1 cellular context compared by ENCODE assay signal in the genomic region with DNA sequence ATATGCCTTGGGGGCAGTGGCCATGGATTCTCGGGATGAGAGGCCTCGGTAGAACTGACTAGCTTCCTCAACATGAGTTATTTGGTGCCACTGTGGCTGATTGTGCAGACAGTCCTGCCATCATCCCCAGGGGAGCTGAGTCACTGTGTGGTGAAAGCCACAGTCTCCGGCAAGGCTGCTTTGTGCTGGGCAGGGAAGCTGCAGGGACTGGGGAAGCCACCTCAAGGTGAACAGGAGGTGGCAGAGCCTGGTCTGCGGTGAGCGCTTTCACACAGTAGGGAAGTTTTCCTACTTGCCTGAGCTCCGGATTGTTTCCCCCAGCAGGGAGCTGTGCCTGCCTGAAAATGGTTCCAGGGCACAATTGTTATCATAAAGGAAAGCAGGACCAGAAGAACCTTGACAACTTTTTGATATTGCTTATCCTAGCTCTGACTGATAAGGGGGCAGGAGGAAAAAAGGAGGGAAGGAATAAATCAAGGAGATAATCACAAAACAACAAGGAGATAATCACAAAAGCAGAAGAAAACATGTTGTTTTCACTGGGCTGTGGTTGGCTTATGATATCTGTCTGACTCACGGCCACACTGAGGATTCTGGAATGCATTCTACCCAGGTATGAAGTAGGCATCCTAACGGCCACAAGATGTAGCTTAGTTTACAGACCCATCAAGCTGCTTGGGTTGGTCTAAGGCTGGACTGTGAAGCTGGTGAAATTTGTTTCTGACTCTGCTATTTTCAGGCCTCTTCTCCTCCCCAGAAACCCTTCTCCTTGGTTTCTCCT.
A peak's percentile ranks its signal among the peaks of the same experiment; 100 is the strongest.
TF ChIP-seq lines count a peak whose summit lies in the region.

No MANE protein-coding gene starts in this region.

TF ChIP-seq in GM12878, 131 proteins besides CTCF, POLR2A, EP300 and RAD21:
- peak; percentile 79 for TF ChIP-seq DPF2 (IDR thresholded peaks at IDR 0.05)
- no peak for TF ChIP-seq WRNIP1 (IDR thresholded peaks at IDR 0.05; ENCODE audit: borderline replicate concordance, low read depth, low read length)
- TF ChIP-seq JUND (IDR thresholded peaks at IDR 0.05; ENCODE audit: low read depth, low read length): 0 out of 2 replicates have a peak, but pooled peaks have one; percentile 39
- peak; percentile 14 for TF ChIP-seq SP1 (IDR thresholded peaks at IDR 0.05; ENCODE audit: low read depth, low read length)
- TF ChIP-seq PAX5 (IDR thresholded peaks at IDR 0.05; ENCODE audit: borderline replicate concordance, low read depth, low read length): peak; percentile 73; the same call in 1 of the 2 replicates
- TF ChIP-seq, protein P1, sequence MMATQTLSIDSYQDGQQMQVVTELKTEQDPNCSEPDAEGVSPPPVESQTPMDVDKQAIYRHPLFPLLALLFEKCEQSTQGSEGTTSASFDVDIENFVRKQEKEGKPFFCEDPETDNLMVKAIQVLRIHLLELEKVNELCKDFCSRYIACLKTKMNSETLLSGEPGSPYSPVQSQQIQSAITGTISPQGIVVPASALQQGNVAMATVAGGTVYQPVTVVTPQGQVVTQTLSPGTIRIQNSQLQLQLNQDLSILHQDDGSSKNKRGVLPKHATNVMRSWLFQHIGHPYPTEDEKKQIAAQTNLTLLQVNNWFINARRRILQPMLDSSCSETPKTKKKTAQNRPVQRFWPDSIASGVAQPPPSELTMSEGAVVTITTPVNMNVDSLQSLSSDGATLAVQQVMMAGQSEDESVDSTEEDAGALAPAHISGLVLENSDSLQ (IDR thresholded peaks at IDR 0.05): no peak
- TF ChIP-seq, protein P2, sequence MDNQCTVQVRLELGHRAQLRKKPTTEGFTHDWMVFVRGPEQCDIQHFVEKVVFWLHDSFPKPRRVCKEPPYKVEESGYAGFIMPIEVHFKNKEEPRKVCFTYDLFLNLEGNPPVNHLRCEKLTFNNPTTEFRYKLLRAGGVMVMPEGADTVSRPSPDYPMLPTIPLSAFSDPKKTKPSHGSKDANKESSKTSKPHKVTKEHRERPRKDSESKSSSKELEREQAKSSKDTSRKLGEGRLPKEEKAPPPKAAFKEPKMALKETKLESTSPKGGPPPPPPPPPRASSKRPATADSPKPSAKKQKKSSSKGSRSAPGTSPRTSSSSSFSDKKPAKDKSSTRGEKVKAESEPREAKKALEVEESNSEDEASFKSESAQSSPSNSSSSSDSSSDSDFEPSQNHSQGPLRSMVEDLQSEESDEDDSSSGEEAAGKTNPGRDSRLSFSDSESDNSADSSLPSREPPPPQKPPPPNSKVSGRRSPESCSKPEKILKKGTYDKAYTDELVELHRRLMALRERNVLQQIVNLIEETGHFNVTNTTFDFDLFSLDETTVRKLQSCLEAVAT (IDR thresholded peaks at IDR 0.05): peak; percentile 70
- peak; percentile 71; the same call in 1 of the 2 replicates for TF ChIP-seq EED (IDR thresholded peaks at IDR 0.05; ENCODE audit: low read depth)
- TF ChIP-seq, protein P3, sequence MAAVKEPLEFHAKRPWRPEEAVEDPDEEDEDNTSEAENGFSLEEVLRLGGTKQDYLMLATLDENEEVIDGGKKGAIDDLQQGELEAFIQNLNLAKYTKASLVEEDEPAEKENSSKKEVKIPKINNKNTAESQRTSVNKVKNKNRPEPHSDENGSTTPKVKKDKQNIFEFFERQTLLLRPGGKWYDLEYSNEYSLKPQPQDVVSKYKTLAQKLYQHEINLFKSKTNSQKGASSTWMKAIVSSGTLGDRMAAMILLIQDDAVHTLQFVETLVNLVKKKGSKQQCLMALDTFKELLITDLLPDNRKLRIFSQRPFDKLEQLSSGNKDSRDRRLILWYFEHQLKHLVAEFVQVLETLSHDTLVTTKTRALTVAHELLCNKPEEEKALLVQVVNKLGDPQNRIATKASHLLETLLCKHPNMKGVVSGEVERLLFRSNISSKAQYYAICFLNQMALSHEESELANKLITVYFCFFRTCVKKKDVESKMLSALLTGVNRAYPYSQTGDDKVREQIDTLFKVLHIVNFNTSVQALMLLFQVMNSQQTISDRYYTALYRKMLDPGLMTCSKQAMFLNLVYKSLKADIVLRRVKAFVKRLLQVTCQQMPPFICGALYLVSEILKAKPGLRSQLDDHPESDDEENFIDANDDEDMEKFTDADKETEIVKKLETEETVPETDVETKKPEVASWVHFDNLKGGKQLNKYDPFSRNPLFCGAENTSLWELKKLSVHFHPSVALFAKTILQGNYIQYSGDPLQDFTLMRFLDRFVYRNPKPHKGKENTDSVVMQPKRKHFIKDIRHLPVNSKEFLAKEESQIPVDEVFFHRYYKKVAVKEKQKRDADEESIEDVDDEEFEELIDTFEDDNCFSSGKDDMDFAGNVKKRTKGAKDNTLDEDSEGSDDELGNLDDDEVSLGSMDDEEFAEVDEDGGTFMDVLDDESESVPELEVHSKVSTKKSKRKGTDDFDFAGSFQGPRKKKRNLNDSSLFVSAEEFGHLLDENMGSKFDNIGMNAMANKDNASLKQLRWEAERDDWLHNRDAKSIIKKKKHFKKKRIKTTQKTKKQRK (IDR thresholded peaks at IDR 0.05; ENCODE audit: low read depth, low read length): no peak
- 0 out of 2 replicates have a peak, but pooled peaks have one; percentile 38 for TF ChIP-seq TBL1XR1 (IDR thresholded peaks at IDR 0.05; ENCODE audit: low read depth, low read length)
- TF ChIP-seq BHLHE40 (IDR thresholded peaks at IDR 0.05; ENCODE audit: borderline replicate concordance in 1 of 2, low read depth in 2 of 2, low read length in 1 of 2): peak in 1 of 2 experiments; percentile 42; a peak in 1 of 4 replicates
- TF ChIP-seq BCL11A (IDR thresholded peaks at IDR 0.05; ENCODE audit: low read depth, low read length): peak; percentile 71
- peak; percentile 76 to 81 for TF ChIP-seq IKZF2 (IDR thresholded peaks at IDR 0.05)
- peak; percentile 95; the same call in 1 of the 2 replicates for TF ChIP-seq BACH1 (IDR thresholded peaks at IDR 0.05; ENCODE audit: borderline replicate concordance)
- TF ChIP-seq MTA2 (IDR thresholded peaks at IDR 0.05; ENCODE audit: low read depth): peak; percentile 56; the same call in 1 of the 2 replicates
- peak; percentile 92 for TF ChIP-seq MEF2B (IDR thresholded peaks at IDR 0.05; ENCODE audit: partially characterized antibody, poor library complexity, severe bottlenecking)
- no peak for TF ChIP-seq CREM (IDR thresholded peaks at IDR 0.05; ENCODE audit: low read depth)
- no peak for TF ChIP-seq SMAD1 (IDR thresholded peaks at IDR 0.05; ENCODE audit: low read depth, partially characterized antibody)
- TF ChIP-seq, protein P4, sequence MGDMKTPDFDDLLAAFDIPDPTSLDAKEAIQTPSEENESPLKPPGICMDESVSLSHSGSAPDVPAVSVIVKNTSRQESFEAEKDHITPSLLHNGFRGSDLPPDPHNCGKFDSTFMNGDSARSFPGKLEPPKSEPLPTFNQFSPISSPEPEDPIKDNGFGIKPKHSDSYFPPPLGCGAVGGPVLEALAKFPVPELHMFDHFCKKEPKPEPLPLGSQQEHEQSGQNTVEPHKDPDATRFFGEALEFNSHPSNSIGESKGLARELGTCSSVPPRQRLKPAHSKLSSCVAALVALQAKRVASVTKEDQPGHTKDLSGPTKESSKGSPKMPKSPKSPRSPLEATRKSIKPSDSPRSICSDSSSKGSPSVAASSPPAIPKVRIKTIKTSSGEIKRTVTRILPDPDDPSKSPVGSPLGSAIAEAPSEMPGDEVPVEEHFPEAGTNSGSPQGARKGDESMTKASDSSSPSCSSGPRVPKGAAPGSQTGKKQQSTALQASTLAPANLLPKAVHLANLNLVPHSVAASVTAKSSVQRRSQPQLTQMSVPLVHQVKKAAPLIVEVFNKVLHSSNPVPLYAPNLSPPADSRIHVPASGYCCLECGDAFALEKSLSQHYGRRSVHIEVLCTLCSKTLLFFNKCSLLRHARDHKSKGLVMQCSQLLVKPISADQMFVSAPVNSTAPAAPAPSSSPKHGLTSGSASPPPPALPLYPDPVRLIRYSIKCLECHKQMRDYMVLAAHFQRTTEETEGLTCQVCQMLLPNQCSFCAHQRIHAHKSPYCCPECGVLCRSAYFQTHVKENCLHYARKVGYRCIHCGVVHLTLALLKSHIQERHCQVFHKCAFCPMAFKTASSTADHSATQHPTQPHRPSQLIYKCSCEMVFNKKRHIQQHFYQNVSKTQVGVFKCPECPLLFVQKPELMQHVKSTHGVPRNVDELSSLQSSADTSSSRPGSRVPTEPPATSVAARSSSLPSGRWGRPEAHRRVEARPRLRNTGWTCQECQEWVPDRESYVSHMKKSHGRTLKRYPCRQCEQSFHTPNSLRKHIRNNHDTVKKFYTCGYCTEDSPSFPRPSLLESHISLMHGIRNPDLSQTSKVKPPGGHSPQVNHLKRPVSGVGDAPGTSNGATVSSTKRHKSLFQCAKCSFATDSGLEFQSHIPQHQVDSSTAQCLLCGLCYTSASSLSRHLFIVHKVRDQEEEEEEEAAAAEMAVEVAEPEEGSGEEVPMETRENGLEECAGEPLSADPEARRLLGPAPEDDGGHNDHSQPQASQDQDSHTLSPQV (IDR thresholded peaks at IDR 0.05): no peak
- no peak for TF ChIP-seq ZBED1 (IDR thresholded peaks at IDR 0.05; ENCODE audit: borderline replicate concordance)
- TF ChIP-seq RUNX3 (IDR thresholded peaks at IDR 0.05; ENCODE audit: low read length): peak; percentile 74
- TF ChIP-seq CBFB (IDR thresholded peaks at IDR 0.05; ENCODE audit: low read depth): peak; percentile 46; the same call in 1 of the 2 replicates
- TF ChIP-seq, protein P5, sequence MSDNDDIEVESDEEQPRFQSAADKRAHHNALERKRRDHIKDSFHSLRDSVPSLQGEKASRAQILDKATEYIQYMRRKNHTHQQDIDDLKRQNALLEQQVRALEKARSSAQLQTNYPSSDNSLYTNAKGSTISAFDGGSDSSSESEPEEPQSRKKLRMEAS (IDR thresholded peaks at IDR 0.05; ENCODE audit: low read depth, low read length): no peak
- TF ChIP-seq SMC3 (IDR thresholded peaks at IDR 0.05; ENCODE audit: borderline replicate concordance, low read length): peak; percentile 21; the same call in 1 of the 2 replicates
- peak; percentile 84 for TF ChIP-seq IKZF1 (conservative IDR thresholded peaks at IDR 0.05)
- no peak for TF ChIP-seq ZZZ3 (IDR thresholded peaks at IDR 0.05; ENCODE audit: control insufficient read depth, insufficient read length, low read depth)
- TF ChIP-seq, protein P6, sequence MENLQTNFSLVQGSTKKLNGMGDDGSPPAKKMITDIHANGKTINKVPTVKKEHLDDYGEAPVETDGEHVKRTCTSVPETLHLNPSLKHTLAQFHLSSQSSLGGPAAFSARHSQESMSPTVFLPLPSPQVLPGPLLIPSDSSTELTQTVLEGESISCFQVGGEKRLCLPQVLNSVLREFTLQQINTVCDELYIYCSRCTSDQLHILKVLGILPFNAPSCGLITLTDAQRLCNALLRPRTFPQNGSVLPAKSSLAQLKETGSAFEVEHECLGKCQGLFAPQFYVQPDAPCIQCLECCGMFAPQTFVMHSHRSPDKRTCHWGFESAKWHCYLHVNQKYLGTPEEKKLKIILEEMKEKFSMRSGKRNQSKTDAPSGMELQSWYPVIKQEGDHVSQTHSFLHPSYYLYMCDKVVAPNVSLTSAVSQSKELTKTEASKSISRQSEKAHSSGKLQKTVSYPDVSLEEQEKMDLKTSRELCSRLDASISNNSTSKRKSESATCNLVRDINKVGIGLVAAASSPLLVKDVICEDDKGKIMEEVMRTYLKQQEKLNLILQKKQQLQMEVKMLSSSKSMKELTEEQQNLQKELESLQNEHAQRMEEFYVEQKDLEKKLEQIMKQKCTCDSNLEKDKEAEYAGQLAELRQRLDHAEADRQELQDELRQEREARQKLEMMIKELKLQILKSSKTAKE (IDR thresholded peaks at IDR 0.05; ENCODE audit: low read depth, poor library complexity, severe bottlenecking): peak; percentile 73
- TF ChIP-seq, protein P7, sequence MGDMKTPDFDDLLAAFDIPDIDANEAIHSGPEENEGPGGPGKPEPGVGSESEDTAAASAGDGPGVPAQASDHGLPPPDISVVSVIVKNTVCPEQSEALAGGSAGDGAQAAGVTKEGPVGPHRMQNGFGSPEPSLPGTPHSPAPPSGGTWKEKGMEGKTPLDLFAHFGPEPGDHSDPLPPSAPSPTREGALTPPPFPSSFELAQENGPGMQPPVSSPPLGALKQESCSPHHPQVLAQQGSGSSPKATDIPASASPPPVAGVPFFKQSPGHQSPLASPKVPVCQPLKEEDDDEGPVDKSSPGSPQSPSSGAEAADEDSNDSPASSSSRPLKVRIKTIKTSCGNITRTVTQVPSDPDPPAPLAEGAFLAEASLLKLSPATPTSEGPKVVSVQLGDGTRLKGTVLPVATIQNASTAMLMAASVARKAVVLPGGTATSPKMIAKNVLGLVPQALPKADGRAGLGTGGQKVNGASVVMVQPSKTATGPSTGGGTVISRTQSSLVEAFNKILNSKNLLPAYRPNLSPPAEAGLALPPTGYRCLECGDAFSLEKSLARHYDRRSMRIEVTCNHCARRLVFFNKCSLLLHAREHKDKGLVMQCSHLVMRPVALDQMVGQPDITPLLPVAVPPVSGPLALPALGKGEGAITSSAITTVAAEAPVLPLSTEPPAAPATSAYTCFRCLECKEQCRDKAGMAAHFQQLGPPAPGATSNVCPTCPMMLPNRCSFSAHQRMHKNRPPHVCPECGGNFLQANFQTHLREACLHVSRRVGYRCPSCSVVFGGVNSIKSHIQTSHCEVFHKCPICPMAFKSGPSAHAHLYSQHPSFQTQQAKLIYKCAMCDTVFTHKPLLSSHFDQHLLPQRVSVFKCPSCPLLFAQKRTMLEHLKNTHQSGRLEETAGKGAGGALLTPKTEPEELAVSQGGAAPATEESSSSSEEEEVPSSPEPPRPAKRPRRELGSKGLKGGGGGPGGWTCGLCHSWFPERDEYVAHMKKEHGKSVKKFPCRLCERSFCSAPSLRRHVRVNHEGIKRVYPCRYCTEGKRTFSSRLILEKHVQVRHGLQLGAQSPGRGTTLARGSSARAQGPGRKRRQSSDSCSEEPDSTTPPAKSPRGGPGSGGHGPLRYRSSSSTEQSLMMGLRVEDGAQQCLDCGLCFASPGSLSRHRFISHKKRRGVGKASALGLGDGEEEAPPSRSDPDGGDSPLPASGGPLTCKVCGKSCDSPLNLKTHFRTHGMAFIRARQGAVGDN (IDR thresholded peaks at IDR 0.05): no peak
